In the genomic region with DNA sequence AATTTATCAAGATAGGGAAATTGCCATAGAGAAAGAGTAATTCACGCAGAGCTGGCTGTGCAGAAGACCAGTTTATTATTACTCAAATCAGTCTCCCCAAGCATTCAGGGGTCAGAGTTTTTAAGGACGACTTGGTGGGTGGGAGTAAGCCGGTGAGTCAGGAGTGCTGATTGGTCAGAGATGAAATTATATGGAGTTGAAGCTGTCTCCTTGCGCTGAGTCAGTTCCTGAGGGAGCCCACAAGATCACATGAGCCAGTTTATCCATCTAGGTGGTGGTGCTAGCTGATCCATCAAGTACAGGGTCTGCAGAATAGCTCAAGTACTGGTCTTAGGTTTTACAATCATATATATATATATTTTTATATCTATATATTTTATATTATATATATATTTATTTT, we compare ENCODE assay signal across 13 cellular contexts. TPM values are rescaled to one million over a fixed set of nuclear protein-coding genes. Genes with fewer than 3 reads are reported as not detected.
DNase-seq lines count a peak whose midpoint lies in the region; FAIRE-seq and TF ChIP-seq lines count a peak whose summit lies in the region.
"Had no signal": no experiment of that assay in that cellular context is flagged by ENCODE, and none has a peak within 500 bp of the region (broad histone marks: within the 10 kb centered on the region; RNA-seq: fewer than 3 reads in every experiment).

No MANE protein-coding gene starts in this region.

- H3K27ac ChIP-seq in kidney (ENCODE audit: low read depth in 2 of 2, low read length in 2 of 2): no peak overlapping the region
- H3K27ac ChIP-seq: KMS-11, neutrophil, SJSA1 had no signal

- H3K36me3 ChIP-seq in kidney (ENCODE audit: control insufficient read depth in 1 of 2, insufficient read depth in 2 of 2, low read length in 2 of 2): no peaks in the 10 kb centered on the region
- H3K36me3 ChIP-seq: neutrophil, SJSA1 had no signal

- no peaks in the 10 kb centered on the region for H3K9me3 ChIP-seq in kidney (ENCODE audit: control insufficient read depth in 1 of 2, low read length in 2 of 2)
- H3K9me3 ChIP-seq: neutrophil, SJSA1 had no signal

- TF ChIP-seq CTCF in fibroblast of pulmonary artery (IDR thresholded peaks at IDR 0.05; ENCODE audit: low read length, missing control alignments) (no peak), kidney (IDR thresholded peaks at IDR 0.05; ENCODE audit: borderline replicate concordance, extremely low read depth, insufficient read depth) (no peak)

- H3K4me3 ChIP-seq in fibroblast of pulmonary artery (replicated peaks; ENCODE audit: low read depth, low read length): no peak overlapping the region
- no peak overlapping the region for H3K4me3 ChIP-seq in kidney (ENCODE audit: low read length in 2 of 2)
- H3K4me3 ChIP-seq: SJSA1 had no signal

- no peak for FAIRE-seq in kidney (lab: Jason Lieb, UNC)

- peak; percentile 13 for DNase-seq in stimulated activated CD4-positive, alpha-beta T cell treated with anti-CD3 and anti-CD28 coated beads, Interleukin-1b, Interleukin-23, amount 100 ng/mL, for 48 hours
- no peak for DNase-seq in stimulated activated CD4-positive, alpha-beta T cell treated with anti-CD3 and anti-CD28 coated beads, Interleukin-4, amount 100 ng/mL, for 1 hour
- DNase-seq in T1000 (lab: John Stamatoyannopoulos, UW): peak; percentile 21
- DNase-seq in fibroblast of pulmonary artery (ENCODE audit: low read depth): peak; percentile 56
- DNase-seq in SW480 (ENCODE audit: low spot score): no peak
- DNase-seq in midbrain (lab: John Stamatoyannopoulos, UW): no peak
- no peak for DNase-seq in cardiac septum (ENCODE audit: low spot score)
- DNase-seq in kidney: no peak
- DNase-seq: left cardiac atrium had no signal

- no peaks in the 10 kb centered on the region for H3K4me1 ChIP-seq in kidney (ENCODE audit: control insufficient read depth in 1 of 2, insufficient read depth in 1 of 2, low read depth in 1 of 2, low read length in 2 of 2)
- H3K4me1 ChIP-seq: SJSA1 had no signal

- intact Hi-C loops in cardiac septum (cut with DNase I): no loop called here
- intact Hi-C loops in kidney (cut with DNase I): no loop called here

- H3K9ac ChIP-seq in kidney (ENCODE audit: low read length in 2 of 2): no peak overlapping the region
- H3K9ac ChIP-seq: KMS-11 had no signal

RNA-seq across cellular contexts. Expression of a gene that starts 6.0 kb away (rescaled TPM):
- total RNA-seq in cardiac septum (not detected), kidney (not detected)
- polyA plus RNA-seq in kidney (ENCODE audit: insufficient read depth, low read depth, low replicate concordance): not detected
- total RNA-seq: left cardiac atrium, SJSA1 had no signal
- polyA plus RNA-seq: BJ had no signal

RNA-seq across cellular contexts. Expression of a gene that starts 46.9 kb away (rescaled TPM):
- total RNA-seq in cardiac septum (5.1 TPM), kidney (6.1 TPM)
- 1.3 TPM for polyA plus RNA-seq in kidney (ENCODE audit: insufficient read depth, low read depth, low replicate concordance)

Comparison
In these comparisons a context has a peak if more than half of its experiments do, and no peak if none do; other contexts are left out.
1. DNase-seq: peak in stimulated activated CD4-positive, alpha-beta T cell treated with anti-CD3 and anti-CD28 coated beads, Interleukin-1b, Interleukin-23, amount 100 ng/mL, for 48 hours (single experiment), T1000 (single experiment) and fibroblast of pulmonary artery (single experiment); none in stimulated activated CD4-positive, alpha-beta T cell treated with anti-CD3 and anti-CD28 coated beads, Interleukin-4, amount 100 ng/mL, for 1 hour (single experiment), SW480 (single experiment), midbrain (single experiment), cardiac septum (single experiment) and kidney (single experiment).